ENCODE assay signal across 17 cellular contexts in genomic region chr10:60295028-60295937, GRCh38.
A peak's percentile ranks its signal among the peaks of the same experiment; 100 is the strongest.
DNase-seq lines count a peak whose midpoint lies in the region; ATAC-seq and TF ChIP-seq lines count a peak whose summit lies in the region.
"Had no signal": no experiment of that assay in that cellular context is flagged by ENCODE, and none has a peak within 500 bp of the region (broad histone marks: within the 10 kb centered on the region; RNA-seq: fewer than 3 reads in every experiment).

No MANE protein-coding gene starts in this region.

- H3K9me3 ChIP-seq in right atrium auricular region, result no peaks in the 10 kb centered on the region
- H3K9me3 ChIP-seq in left lung, result no peaks in the 10 kb centered on the region
- H3K9me3 ChIP-seq in MM.1S (replicated peaks; ENCODE audit: insufficient read depth, low read length), result no peaks in the 10 kb centered on the region
- H3K9me3 ChIP-seq: BE2C had no signal

- H3K9ac ChIP-seq in MM.1S (ENCODE audit: low read length), result no peak overlapping the region

- no peak overlapping the region for H2AFZ ChIP-seq in MM.1S (ENCODE audit: low read length)

- H3F3A ChIP-seq in MM.1S (ENCODE audit: insufficient read depth, low read length), result no peaks in the 10 kb centered on the region

- H3K4me2 ChIP-seq in MM.1S (ENCODE audit: low read depth, low read length), result no peak overlapping the region

- H3K27ac ChIP-seq in right atrium auricular region (peak overlapping the region; percentile 80 to 88), coronary artery (peak overlapping the region; percentile 66 to 76), left lung (no peak overlapping the region), MM.1S (ENCODE audit: low read length) (no peak overlapping the region)

- intact Hi-C loops in cardiac septum (cut with DNase I), result loop anchor here (5.0 kb wide), 1 partner anchor 58 kb away; no protein-coding TSS in a partner anchor
- intact Hi-C loops in left lung (cut with DNase I), result no loop called here

- H3K4me1 ChIP-seq in right atrium auricular region, result peaks cover 0 to 51% of the 10 kb centered on the region in 2 donors
- H3K4me1 ChIP-seq in left lung, result peaks cover 0 to 5% of the 10 kb centered on the region in 2 donors
- H3K4me1 ChIP-seq in MM.1S (ENCODE audit: low read length), result no peaks in the 10 kb centered on the region

- H3K27me3 ChIP-seq in right atrium auricular region, result no peaks in the 10 kb centered on the region
- H3K27me3 ChIP-seq in left lung, result no peaks in the 10 kb centered on the region
- no peaks in the 10 kb centered on the region for H3K27me3 ChIP-seq in MM.1S (replicated peaks; ENCODE audit: insufficient read depth, low read length)
- H3K27me3 ChIP-seq: BE2C had no signal

- no peaks in the 10 kb centered on the region for H4K20me1 ChIP-seq in MM.1S (ENCODE audit: insufficient read depth, low read length)

- TF ChIP-seq CTCF in right atrium auricular region (IDR thresholded peaks at IDR 0.05) (no peak), coronary artery (IDR thresholded peaks at IDR 0.05) (no peak), left lung (IDR thresholded peaks at IDR 0.05) (no peak), MM.1S (IDR thresholded peaks at IDR 0.05; ENCODE audit: low read length) (no peak)

- H3K36me3 ChIP-seq in right atrium auricular region, result no peaks in the 10 kb centered on the region
- no peaks in the 10 kb centered on the region for H3K36me3 ChIP-seq in left lung
- H3K36me3 ChIP-seq in MM.1S (replicated peaks; ENCODE audit: insufficient read depth, low read length), result no peaks in the 10 kb centered on the region
- H3K36me3 ChIP-seq: BE2C had no signal

- no peaks in the 10 kb centered on the region for H3K79me2 ChIP-seq in MM.1S (ENCODE audit: low read length)

- DNase-seq in right atrium auricular region (ENCODE audit: low spot score) (no peak), cardiac septum (ENCODE audit: low spot score) (no peak), coronary artery (ENCODE audit: low spot score) (no peak), left lung (no peak), MM.1S (no peak), NCI-H2196 treated with DMSO at 0.1 percent for 48 hours (lab: John Stamatoyannopoulos, UW; ENCODE audit: unreplicated experiment) (no peak)
- DNase-seq: BE2C, DMS79, H7, KG1, NCI-H1105 treated with DMSO at 0.1 percent for 48 hours, NCI-H2081, NCI-H2171, NCI-H524 treated with DMSO at 0.1 percent for 48 hours, NCI-H82, SHP77 had no signal

- peak; percentile 51 for ATAC-seq in left lung
- no peak for ATAC-seq in HG02763 (IDR thresholded peaks at IDR 0.05; ENCODE audit: unreplicated experiment)

- no peaks in the 10 kb centered on the region for H3K9me2 ChIP-seq in MM.1S (replicated peaks; ENCODE audit: insufficient read depth, low read length)

- no peak overlapping the region for H3K4me3 ChIP-seq in right atrium auricular region
- peak overlapping the region; percentile 30 for H3K4me3 ChIP-seq in coronary artery
- H3K4me3 ChIP-seq in left lung, result no peak overlapping the region
- H3K4me3 ChIP-seq in MM.1S (ENCODE audit: low read length), result no peak overlapping the region

Comparison
In these comparisons a context has a peak if more than half of its experiments do, and no peak if none do; other contexts are left out.
1. H3K27ac ChIP-seq: peak in right atrium auricular region (2 of 2) and coronary artery (2 of 2); none in left lung (0 of 2) and MM.1S (single experiment).